In the genomic region with DNA sequence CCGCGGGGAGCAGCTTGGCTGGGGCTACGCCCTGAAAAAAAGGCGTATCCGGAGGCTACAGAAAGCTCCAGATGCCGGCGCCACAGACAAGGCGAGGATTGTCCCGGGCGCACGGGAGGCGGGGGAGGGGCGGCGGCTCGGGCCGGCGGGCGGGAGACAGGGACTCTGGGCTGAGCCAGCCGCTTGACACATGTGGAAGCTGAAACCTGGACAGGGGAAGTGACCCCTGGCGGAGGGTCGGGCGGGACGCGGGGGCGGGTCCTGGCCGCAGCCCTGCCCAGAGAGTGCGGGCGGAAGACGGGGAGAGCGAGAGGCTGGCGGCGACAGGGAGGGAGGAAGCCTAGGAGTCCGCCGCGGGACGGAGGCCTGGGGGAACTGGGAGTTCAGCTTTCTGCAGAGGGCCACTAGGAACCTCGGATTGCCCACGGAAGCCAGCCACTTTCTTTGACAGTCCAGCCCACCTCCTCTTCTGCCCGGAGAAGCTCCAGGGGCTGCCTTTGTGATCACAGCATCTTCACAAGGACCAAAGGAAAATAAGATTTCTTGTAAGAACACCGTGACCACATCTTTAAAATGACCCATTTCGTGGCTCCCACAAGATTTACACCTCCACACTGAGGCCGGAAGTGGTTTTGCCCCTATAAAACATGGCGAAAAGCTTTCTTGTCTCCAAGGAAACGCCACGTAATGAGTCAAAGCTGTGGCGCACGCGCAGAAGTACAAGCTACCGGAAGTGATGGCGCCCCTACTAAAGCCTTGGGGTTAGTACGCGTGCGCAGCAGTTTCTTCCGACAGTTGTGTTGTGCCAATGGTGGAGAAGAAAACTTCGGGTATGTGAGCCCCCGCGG, we compare ENCODE assay signal across 8 cellular contexts. TPM values are rescaled to one million over a fixed set of nuclear protein-coding genes. Genes with fewer than 3 reads are reported as not detected.
DNase-seq lines count a peak whose midpoint lies in the region; ATAC-seq, FAIRE-seq and TF ChIP-seq lines count a peak whose summit lies in the region.

A gene with protein sequence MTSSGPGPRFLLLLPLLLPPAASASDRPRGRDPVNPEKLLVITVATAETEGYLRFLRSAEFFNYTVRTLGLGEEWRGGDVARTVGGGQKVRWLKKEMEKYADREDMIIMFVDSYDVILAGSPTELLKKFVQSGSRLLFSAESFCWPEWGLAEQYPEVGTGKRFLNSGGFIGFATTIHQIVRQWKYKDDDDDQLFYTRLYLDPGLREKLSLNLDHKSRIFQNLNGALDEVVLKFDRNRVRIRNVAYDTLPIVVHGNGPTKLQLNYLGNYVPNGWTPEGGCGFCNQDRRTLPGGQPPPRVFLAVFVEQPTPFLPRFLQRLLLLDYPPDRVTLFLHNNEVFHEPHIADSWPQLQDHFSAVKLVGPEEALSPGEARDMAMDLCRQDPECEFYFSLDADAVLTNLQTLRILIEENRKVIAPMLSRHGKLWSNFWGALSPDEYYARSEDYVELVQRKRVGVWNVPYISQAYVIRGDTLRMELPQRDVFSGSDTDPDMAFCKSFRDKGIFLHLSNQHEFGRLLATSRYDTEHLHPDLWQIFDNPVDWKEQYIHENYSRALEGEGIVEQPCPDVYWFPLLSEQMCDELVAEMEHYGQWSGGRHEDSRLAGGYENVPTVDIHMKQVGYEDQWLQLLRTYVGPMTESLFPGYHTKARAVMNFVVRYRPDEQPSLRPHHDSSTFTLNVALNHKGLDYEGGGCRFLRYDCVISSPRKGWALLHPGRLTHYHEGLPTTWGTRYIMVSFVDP (minus strand): TSS at position 194 of the 848 bp plus-strand sequence. CDS start 307 bp downstream, outside the sequence.
TSS of gene ZNHIT1 (plus strand) at position 778 of the 848 bp plus-strand sequence. CDS start at position 809, 31 bp downstream.

- no peaks in the 10 kb centered on the region for H4K20me1 ChIP-seq in Loucy (ENCODE audit: insufficient read depth, low read length, poor library complexity, severe bottlenecking)

- no peaks in the 10 kb centered on the region for H3K36me3 ChIP-seq in Loucy (ENCODE audit: insufficient read depth, low read length)

- peak; percentile 76 to 84 (median 82) for ATAC-seq in natural killer cell

- peak within 1 kb of the TSS; percentile 94 to 97 for H3K27ac Mint-ChIP-seq in natural killer cell

- H3K36me3 Mint-ChIP-seq in natural killer cell = no peaks in the 10 kb centered on the region

- H3K9ac ChIP-seq in Loucy (ENCODE audit: low read depth, low read length, poor library complexity, severe bottlenecking) = peak within 1 kb of the TSS; percentile 79

- TF ChIP-seq CTCF in Loucy (conservative IDR thresholded peaks at IDR 0.05; ENCODE audit: low read length) (no peak; the same call in 1 of the 2 replicates), natural killer cell (IDR thresholded peaks at IDR 0.05) (no peak)

- H3K27me3 Mint-ChIP-seq in natural killer cell (ENCODE audit: low read depth in 2 of 2) = no peaks in the 10 kb centered on the region

- intact Hi-C loops in natural killer cell (cut with micrococcal nuclease) = loop anchor here (1.0 kb wide), 1 partner anchor 27 kb away; no protein-coding TSS in a partner anchor

- peak within 1 kb of the TSS; percentile 80 for H3K4me3 ChIP-seq in Loucy (ENCODE audit: low read length, poor library complexity, severe bottlenecking)

- peak within 1 kb of the TSS; percentile 91 for H3K4me2 ChIP-seq in Loucy (ENCODE audit: low read depth, low read length, poor library complexity, severe bottlenecking)

- peaks cover 19% of the 10 kb centered on the region for H3K4me1 ChIP-seq in Loucy (ENCODE audit: insufficient read depth, low read length, poor library complexity, severe bottlenecking)

- H3K27me3 ChIP-seq in Loucy (ENCODE audit: insufficient read depth, low read length, poor library complexity, severe bottlenecking) = no peaks in the 10 kb centered on the region

- peak within 1 kb of the TSS; percentile 96 for H3K4me3 Mint-ChIP-seq in natural killer cell

- no peaks in the 10 kb centered on the region for H3F3A ChIP-seq in Loucy (ENCODE audit: low read depth)

- no peaks in the 10 kb centered on the region for H3K9me3 ChIP-seq in Loucy (ENCODE audit: insufficient read depth, low read depth, low read length)

- H3K4me1 Mint-ChIP-seq in natural killer cell = peaks cover 39 to 57% of the 10 kb centered on the region in 2 donors

- no peaks in the 10 kb centered on the region for H3K9me2 ChIP-seq in Loucy (replicated peaks; ENCODE audit: low read depth, low read length)

- DNase-seq in EL (peak; percentile 98), H54 (ENCODE audit: insufficient read length, low spot score) (peak; percentile 97), fibroblast of peridontal ligament (ENCODE audit: extremely low read depth) (peak; percentile 99), natural killer cell (peak; percentile 94)
- peak; percentile 92 for DNase-seq in activated T-helper 9 cell treated with anti-CD3 and anti-CD28 coated beads, Interleukin-2, amount 50 U/mL, for 16 hours (ENCODE audit: low read depth)
- DNase-seq in stimulated activated naive CD4-positive, alpha-beta T cell treated with Interleukin-2 at 50 U/mL for 16 hours (lab: John Stamatoyannopoulos, UW) = peak; percentile 94

- peak within 1 kb of the TSS; percentile 83 for H2AFZ ChIP-seq in Loucy (ENCODE audit: low read length)

- no peaks in the 10 kb centered on the region for H3K9me3 Mint-ChIP-seq in natural killer cell

- peaks cover 30% of the 10 kb centered on the region for H3K79me2 ChIP-seq in Loucy (ENCODE audit: insufficient read depth, low read length)

- FAIRE-seq in H54 (lab: Jason Lieb, UNC) = peak; percentile 70

- TF ChIP-seq POLR2A in H54 (IDR thresholded peaks at IDR 0.05; ENCODE audit: low read depth, low read length) = no peak; the same call in none of the 2 replicates
- peak; percentile 49 for TF ChIP-seq POLR2A in Raji (IDR thresholded peaks at IDR 0.05; ENCODE audit: insufficient read depth, low read depth, low read length)

RNA-seq across cellular contexts. Expression of the first gene that starts in this region (rescaled TPM):
- 10 to 100 TPM; 41.7 to 54.5 (median 45.0) TPM for total RNA-seq in natural killer cell

RNA-seq across cellular contexts. Expression of gene ZNHIT1, which starts in this region (rescaled TPM):
- total RNA-seq in natural killer cell = 10 to 100 TPM; 53.7 to 63.5 (median 60.9) TPM

Comparison
In these comparisons a context has a peak if more than half of its experiments do, and no peak if none do; other contexts are left out.
1. Peak in every context shown above with its lines: DNase-seq, ATAC-seq and H3K4me3 ChIP-seq.